Comparison of ENCODE assay signal across 13 cellular contexts in genomic region chr5:150654181-150654580, GRCh38.
"Had no signal": no experiment of that assay in that cellular context is flagged by ENCODE, and none has a peak within 500 bp of the region (broad histone marks: within the 10 kb centered on the region; RNA-seq: fewer than 3 reads in every experiment).

No MANE protein-coding gene starts in this region.

- DNase-seq: activated CD4-positive, alpha-beta T cell treated with anti-CD3 and anti-CD28 coated beads, Interleukin-2, amount 10 ng/mL, durations not matched to agents 7 days and 5 days; activated CD4-positive, CD25-positive, alpha-beta regulatory T cell; activated naive CD4-positive, alpha-beta T cell treated with anti-CD3 and anti-CD28 coated beads, Interleukin-2, amount 10 ng/mL, durations not matched to agents 7 days and 5 days; adrenal gland; effector memory CD8-positive, alpha-beta T cell; erythroblast; mesendoderm; right lobe of liver; stimulated activated naive CD8-positive, alpha-beta T cell treated with anti-CD3 and anti-CD28 coated beads, Interleukin-15, Interleukin-2, amounts not matched to agents 100 U/mL and 50 U/mL, for 24 hours had no signal

- H3K9me3 Mint-ChIP-seq: activated CD4-positive, alpha-beta T cell treated with anti-CD3 and anti-CD28 coated beads, Interleukin-2, amount 10 ng/mL, durations not matched to agents 7 days and 5 days; activated naive CD4-positive, alpha-beta T cell treated with anti-CD3 and anti-CD28 coated beads, Interleukin-2, amount 10 ng/mL, durations not matched to agents 7 days and 5 days; activated T-helper 2 cell treated with anti-CD3 and anti-CD28 coated beads, Interferon-gamma antibody, Interleukin-2, Interleukin-4, amounts not matched to agents 10 μg/mL and 5 μg/mL and 100 μg/mL, durations not matched to agents 14 hours and 24 hours and 36 hours; dendritic cell treated with granulocyte-macrophage colony-stimulating factor and Interleukin-4, amounts not matched to agents 40 ng/mL and 50 ng/mL, for 4 days; effector memory CD8-positive, alpha-beta T cell; T-helper 1 cell treated with Interleukin-12 subunit alpha and Interleukin-12 subunit beta and Interleukin-4 antibody, amounts not matched to agents 30 μg/mL and 1 μg/mL, for 36 hours had no signal

- H3K27me3 Mint-ChIP-seq: effector memory CD8-positive, alpha-beta T cell had no signal

- H3K27ac ChIP-seq: right lobe of liver had no signal

- H3K4me3 ChIP-seq: adrenal gland, right lobe of liver had no signal

- ATAC-seq: effector memory CD8-positive, alpha-beta T cell; right lobe of liver; stimulated activated naive CD8-positive, alpha-beta T cell treated with anti-CD3 and anti-CD28 coated beads, Interleukin-15, Interleukin-2, amounts not matched to agents 100 U/mL and 50 U/mL, for 24 hours had no signal

- FAIRE-seq: TTC549 had no signal

- H3K36me3 Mint-ChIP-seq: activated naive CD4-positive, alpha-beta T cell treated with anti-CD3 and anti-CD28 coated beads, Interleukin-2, amount 10 ng/mL, durations not matched to agents 7 days and 5 days had no signal

- H3K27ac Mint-ChIP-seq: activated CD4-positive, alpha-beta T cell treated with anti-CD3 and anti-CD28 coated beads, Interleukin-2, amount 10 ng/mL, durations not matched to agents 7 days and 5 days; activated naive CD4-positive, alpha-beta T cell treated with anti-CD3 and anti-CD28 coated beads, Interleukin-2, amount 10 ng/mL, durations not matched to agents 7 days and 5 days; activated T-helper 2 cell treated with anti-CD3 and anti-CD28 coated beads, Interferon-gamma antibody, Interleukin-2, Interleukin-4, amounts not matched to agents 10 μg/mL and 5 μg/mL and 100 μg/mL, durations not matched to agents 14 hours and 24 hours and 36 hours; dendritic cell treated with granulocyte-macrophage colony-stimulating factor and Interleukin-4, amounts not matched to agents 40 ng/mL and 50 ng/mL, for 4 days; effector memory CD8-positive, alpha-beta T cell; T-helper 1 cell treated with Interleukin-12 subunit alpha and Interleukin-12 subunit beta and Interleukin-4 antibody, amounts not matched to agents 30 μg/mL and 1 μg/mL, for 36 hours had no signal

- H3K4me3 Mint-ChIP-seq: activated CD4-positive, alpha-beta T cell treated with anti-CD3 and anti-CD28 coated beads, Interleukin-2, amount 10 ng/mL, durations not matched to agents 7 days and 5 days; activated naive CD4-positive, alpha-beta T cell treated with anti-CD3 and anti-CD28 coated beads, Interleukin-2, amount 10 ng/mL, durations not matched to agents 7 days and 5 days; dendritic cell treated with granulocyte-macrophage colony-stimulating factor and Interleukin-4, amounts not matched to agents 40 ng/mL and 50 ng/mL, for 4 days; effector memory CD8-positive, alpha-beta T cell; T-helper 1 cell treated with Interleukin-12 subunit alpha and Interleukin-12 subunit beta and Interleukin-4 antibody, amounts not matched to agents 30 μg/mL and 1 μg/mL, for 36 hours had no signal

- H3K9me3 ChIP-seq: adrenal gland, right lobe of liver had no signal

- H3K27me3 ChIP-seq: adrenal gland, right lobe of liver had no signal
